Comparison of ENCODE assay signal across 15 cellular contexts in genomic region chr2:43943809-43944452, GRCh38. TPM values are rescaled to one million over a fixed set of nuclear protein-coding genes. Genes with fewer than 3 reads are reported as not detected.
A peak's percentile ranks its signal among the peaks of the same experiment; 100 is the strongest.
DNase-seq lines count a peak whose midpoint lies in the region; ATAC-seq, FAIRE-seq and TF ChIP-seq lines count a peak whose summit lies in the region.
"Had no signal": no experiment of that assay in that cellular context is flagged by ENCODE, and none has a peak within 500 bp of the region (broad histone marks: within the 10 kb centered on the region; RNA-seq: fewer than 3 reads in every experiment).

No MANE protein-coding gene starts in this region.

- no peak for FAIRE-seq in GM12891 (lab: Jason Lieb, UNC)

- DNase-seq in DMS 273 (lab: John Stamatoyannopoulos, UW; ENCODE audit: unreplicated experiment): peak; percentile 89
- peak; percentile 97 for DNase-seq in NCI-H1105 treated with DMSO at 0.1 percent for 48 hours (lab: John Stamatoyannopoulos, UW)
- DNase-seq in NCI-H748 treated with DMSO at 0.1 percent for 48 hours (lab: John Stamatoyannopoulos, UW): peak; percentile 90
- peak; percentile 64 for DNase-seq in inferior parietal cortex (ENCODE audit: extremely low spot score)
- no peak for DNase-seq in foreskin keratinocyte
- DNase-seq in GM12891 (ENCODE audit: insufficient read length, low spot score): no peak
- no peak for DNase-seq in SHP77 (lab: John Stamatoyannopoulos, UW)
- DNase-seq: activated CD8-positive, alpha-beta T cell treated with anti-CD3 and anti-CD28 coated beads, Interleukin-2, amount 10 ng/mL, durations not matched to agents 7 days and 5 days; activated naive CD4-positive, alpha-beta T cell; DMS79 treated with DMSO at 0.1 percent for 48 hours; islet precursor cell; ovary; SHP77 treated with DMSO at 0.1 percent for 48 hours; upper lobe of right lung had no signal

- TF ChIP-seq CTCF in foreskin keratinocyte (conservative IDR thresholded peaks at IDR 0.05): no peak

- ATAC-seq in GM21786 (IDR thresholded peaks at IDR 0.05; ENCODE audit: unreplicated experiment): no peak
- no peak for ATAC-seq in foreskin keratinocyte
- ATAC-seq: activated CD8-positive, alpha-beta T cell treated with anti-CD3 and anti-CD28 coated beads, Interleukin-2, amount 10 ng/mL, durations not matched to agents 7 days and 5 days; upper lobe of right lung had no signal

- H3K4me1 ChIP-seq in foreskin keratinocyte: no peaks in the 10 kb centered on the region
- H3K4me1 ChIP-seq: upper lobe of right lung had no signal

- no peak for TF ChIP-seq POLR2A in GM12891 (IDR thresholded peaks at IDR 0.05; ENCODE audit: low read depth, low read length)

- H3K27ac ChIP-seq in foreskin keratinocyte: no peak overlapping the region
- H3K27ac ChIP-seq: ovary, upper lobe of right lung had no signal

- H3K27me3 ChIP-seq in foreskin keratinocyte: no peaks in the 10 kb centered on the region
- H3K27me3 ChIP-seq: ovary, upper lobe of right lung had no signal

TF ChIP-seq in GM12891, 5 proteins besides CTCF, POLR2A, EP300 and RAD21:
- TF ChIP-seq TAF1 (IDR thresholded peaks at IDR 0.05; ENCODE audit: low read depth, low read length) (no peak), POU2F2 (IDR thresholded peaks at IDR 0.05; ENCODE audit: low read depth, low read length) (no peak), PAX5 (IDR thresholded peaks at IDR 0.05; ENCODE audit: insufficient read depth, low read length, severe bottlenecking) (no peak), POLR2AphosphoS5 (IDR thresholded peaks at IDR 0.05; ENCODE audit: low read depth, low read length) (no peak), SPI1 (IDR thresholded peaks at IDR 0.05; ENCODE audit: low read depth, low read length) (no peak)
TF ChIP-seq in GM12891: peak in this region for 0.

RNA-seq across cellular contexts. Expression of gene LRPPRC, which starts 51.9 kb away (rescaled TPM):
- total RNA-seq in foreskin keratinocyte: 66.6 and 78.6 TPM in 2 replicates
- 36.6 and 44.7 TPM in 2 replicates for polyA plus RNA-seq in foreskin keratinocyte
- 54.3 TPM for polyA plus RNA-seq in GM12891 (2012; ENCODE audit: low read depth, missing spikeins)

Comparison
In these comparisons a context has a peak if more than half of its experiments do, and no peak if none do; other contexts are left out.
1. DNase-seq: peak in DMS 273 (single experiment), NCI-H1105 treated with DMSO at 0.1 percent for 48 hours (single experiment), NCI-H748 treated with DMSO at 0.1 percent for 48 hours (single experiment) and inferior parietal cortex (single experiment); none in foreskin keratinocyte (0 of 2), GM12891 (single experiment) and SHP77 (0 of 2).